Comparison of ENCODE assay signal across 27 cellular contexts in genomic region chr13:54875111-54875510, GRCh38.
DNase-seq lines count a peak whose midpoint lies in the region; ATAC-seq, FAIRE-seq and TF ChIP-seq lines count a peak whose summit lies in the region.
"Had no signal": no experiment of that assay in that cellular context is flagged by ENCODE, and none has a peak within 500 bp of the region (broad histone marks: within the 10 kb centered on the region; RNA-seq: fewer than 3 reads in every experiment).

No MANE protein-coding gene starts in this region.

- no peak overlapping the region for H2BK12ac ChIP-seq in H1 (ENCODE audit: low read depth, low read length)

- no peak for ATAC-seq in GM18520 (IDR thresholded peaks at IDR 0.05; ENCODE audit: unreplicated experiment)
- no peak for ATAC-seq in stimulated activated naive CD8-positive, alpha-beta T cell treated with anti-CD3 and anti-CD28 coated beads, Interleukin-15, amount 100 ng/mL, for 72 hours
- ATAC-seq: A549, HCT116 had no signal

- POLR2A ChIA-PET in H1 (lab: Charles Lee; ENCODE audit: partially characterized antibody) = no interaction called here

- H4K20me1 ChIP-seq in H1 (replicated peaks in 1 of 2; ENCODE audit: control insufficient read depth in 1 of 2, insufficient read depth in 2 of 2, low read length in 2 of 2) = no peaks in the 10 kb centered on the region
- H4K20me1 ChIP-seq: BLaER1 treated with 17β-estradiol and CSF1 and Interleukin-3, amounts not matched to agents 10 nM and 100 nM had no signal

- no peak overlapping the region for H3K4me3 ChIP-seq in H7 (ENCODE audit: insufficient read depth, low read depth, low read length)
- H3K4me3 ChIP-seq in HUES64 (ENCODE audit: low read length) = no peak overlapping the region
- no peak overlapping the region for H3K4me3 ChIP-seq in H1 (ENCODE audit: extremely low read depth in 1 of 4, insufficient read depth in 2 of 4, low read depth in 3 of 4, low read length in 4 of 4)
- H3K4me3 ChIP-seq in iPS-20b (ENCODE audit: low read length) = no peak overlapping the region
- H3K4me3 ChIP-seq: A549; BLaER1 treated with 17β-estradiol and CSF1 and Interleukin-3, amounts not matched to agents 10 nM and 100 nM; GM23248 had no signal

- H3K23ac ChIP-seq in H1 (ENCODE audit: insufficient read length) = no peak overlapping the region

- H2BK20ac ChIP-seq in H1 (ENCODE audit: low read length) = no peak overlapping the region; the same call in 1 of the 2 replicates

- H3K23me2 ChIP-seq in H1 (ENCODE audit: low read depth, low read length) = no peaks in the 10 kb centered on the region

- CTCF ChIA-PET in H1 (lab: Charles Lee; ENCODE audit: partially characterized antibody) = interaction anchor here (0.9 kb wide), 1 partner anchor 370 kb away, joined by 4 read pairs; no protein-coding TSS in a partner anchor

- no peak overlapping the region for H3K4ac ChIP-seq in H1 (replicated peaks; ENCODE audit: insufficient read length, low read depth, low read length)

- no peak overlapping the region for H2AFZ ChIP-seq in H1 (ENCODE audit: low read length)
- H2AFZ ChIP-seq: GM23248 had no signal

- TF ChIP-seq CTCF in H1 (IDR thresholded peaks at IDR 0.05; ENCODE audit: control extremely low read depth in 1 of 3, insufficient read depth in 1 of 3, low read depth in 1 of 3, low read length in 3 of 3) = no peak

- no peaks in the 10 kb centered on the region for H3K36me3 ChIP-seq in H7 (replicated peaks; ENCODE audit: control insufficient read depth, insufficient read depth, low read length)
- H3K36me3 ChIP-seq in HUES64 (ENCODE audit: insufficient read depth, low read length) = no peaks in the 10 kb centered on the region
- H3K36me3 ChIP-seq in H1 (ENCODE audit: control insufficient read depth in 2 of 4, insufficient read depth in 4 of 4, low read length in 3 of 4) = no peaks in the 10 kb centered on the region
- H3K36me3 ChIP-seq in iPS-20b (ENCODE audit: insufficient read depth, low read depth, low read length) = no peaks in the 10 kb centered on the region
- H3K36me3 ChIP-seq: BE2C; BLaER1 treated with 17β-estradiol and CSF1 and Interleukin-3, amounts not matched to agents 10 nM and 100 nM had no signal

- DNase-seq in H7 = peak; percentile 24
- DNase-seq in H1 (ENCODE audit: low read depth in 1 of 2, low spot score in 2 of 2) = no peak
- DNase-seq in stimulated activated naive CD8-positive, alpha-beta T cell treated with anti-CD3 and anti-CD28 coated beads, Interleukin-15, amount 100 ng/mL, for 72 hours = no peak
- DNase-seq in DMS153 (lab: John Stamatoyannopoulos, UW) = no peak
- DNase-seq in NCI-H146 treated with DMSO at 0.1 percent for 48 hours (lab: John Stamatoyannopoulos, UW; ENCODE audit: unreplicated experiment) = no peak
- DNase-seq: 8988T; ACHN; AML-193; BE2C; CD4-positive, alpha-beta T cell; CD8-positive, alpha-beta memory T cell; DMS 273 treated with DMSO at 0.1 percent for 48 hours; DMS53; DMS79 treated with DMSO at 0.1 percent for 48 hours; GF-D8; GM23248 had no signal

- no peaks in the 10 kb centered on the region for H3K79me1 ChIP-seq in H1 (ENCODE audit: low read depth, low read length)

- H3K79me2 ChIP-seq in H1 (ENCODE audit: control insufficient read depth in 1 of 2, insufficient read depth in 2 of 2, low read length in 2 of 2) = no peaks in the 10 kb centered on the region

- no peak overlapping the region for H3K56ac ChIP-seq in H1 (replicated peaks; ENCODE audit: insufficient read length, low read depth, low read length)

- no peak for FAIRE-seq in H1 (lab: Jason Lieb, UNC)
- FAIRE-seq: A549, D721Med, GM12892, GM19239, H54 had no signal

- no peaks in the 10 kb centered on the region for H3K27me3 ChIP-seq in H7 (ENCODE audit: control insufficient read depth, insufficient read depth, low read length)
- no peaks in the 10 kb centered on the region for H3K27me3 ChIP-seq in HUES64 (ENCODE audit: insufficient read depth, low read length)
- no peaks in the 10 kb centered on the region for H3K27me3 ChIP-seq in H1 (replicated peaks in 1 of 4; ENCODE audit: control insufficient read depth in 3 of 4, extremely low read depth in 1 of 4, insufficient read depth in 3 of 4, low read length in 3 of 4)
- H3K27me3 ChIP-seq in iPS-20b (ENCODE audit: insufficient read depth, low read length) = no peaks in the 10 kb centered on the region
- H3K27me3 ChIP-seq: BE2C; BLaER1 treated with 17β-estradiol and CSF1 and Interleukin-3, amounts not matched to agents 10 nM and 100 nM had no signal

- peak overlapping the region in 1 of 2 experiments; percentile 13; a peak in 1 of 4 replicates for H3K4me2 ChIP-seq in H1 (ENCODE audit: insufficient read depth in 1 of 2, low read depth in 2 of 2, low read length in 2 of 2)
- H3K4me2 ChIP-seq: A549; BLaER1 treated with 17β-estradiol and CSF1 and Interleukin-3, amounts not matched to agents 10 nM and 100 nM had no signal

- H3K4me1 Mint-ChIP-seq in stimulated activated naive CD8-positive, alpha-beta T cell treated with anti-CD3 and anti-CD28 coated beads, Interleukin-15, amount 100 ng/mL, for 72 hours = no peaks in the 10 kb centered on the region
- H3K4me1 Mint-ChIP-seq: CD14-positive monocyte; CD8-positive, alpha-beta memory T cell had no signal

- H3K18ac ChIP-seq in H1 (ENCODE audit: extremely low read depth, low read length) = no peak overlapping the region

- H3K9me3 Mint-ChIP-seq in stimulated activated naive CD8-positive, alpha-beta T cell treated with anti-CD3 and anti-CD28 coated beads, Interleukin-15, amount 100 ng/mL, for 72 hours = peaks cover 0 to 3% of the 10 kb centered on the region in 2 donors

- no peak overlapping the region for H3K9ac ChIP-seq in HUES64 (ENCODE audit: low read depth, low read length)
- H3K9ac ChIP-seq in H1 (replicated peaks in 1 of 4; ENCODE audit: extremely low read depth in 1 of 4, low read depth in 3 of 4, low read length in 3 of 4) = no peak overlapping the region
- no peak overlapping the region for H3K9ac ChIP-seq in iPS-20b (ENCODE audit: low read depth, low read length)
- H3K9ac ChIP-seq: BLaER1 treated with 17β-estradiol and CSF1 and Interleukin-3, amounts not matched to agents 10 nM and 100 nM; GM23248 had no signal

- TF ChIP-seq RAD21 in H1 (IDR thresholded peaks at IDR 0.05 in 1 of 2, conservative IDR thresholded peaks at IDR 0.05 in 1 of 2; ENCODE audit: low read depth in 2 of 2, low read length in 2 of 2) = no peak

- peaks cover 19% of the 10 kb centered on the region for H3K4me1 ChIP-seq in HUES64 (ENCODE audit: insufficient read depth, low read length)
- peaks cover 0 to 6% (median 2%) of the 10 kb centered on the region in 4 experiments; a peak in 2 of 7 replicates for H3K4me1 ChIP-seq in H1 (replicated peaks in 1 of 4; ENCODE audit: control insufficient read depth in 3 of 4, insufficient read depth in 4 of 4, low read length in 3 of 4)
- H3K4me1 ChIP-seq in iPS-20b (ENCODE audit: insufficient read depth, low read length) = peaks cover 11% of the 10 kb centered on the region
- H3K4me1 ChIP-seq: A549; BE2C; BLaER1 treated with 17β-estradiol and CSF1 and Interleukin-3, amounts not matched to agents 10 nM and 100 nM had no signal

- no peak for TF ChIP-seq POLR2A in H1 (IDR thresholded peaks at IDR 0.05; ENCODE audit: control extremely low read depth in 1 of 2, low read depth in 2 of 2, low read length in 2 of 2)

- H4K91ac ChIP-seq in H1 (replicated peaks; ENCODE audit: insufficient read length, low read length) = no peak overlapping the region

- no peak overlapping the region for H4K8ac ChIP-seq in H1 (ENCODE audit: extremely low read depth, insufficient read depth, low read length)

- H3K14ac ChIP-seq in H1 (ENCODE audit: insufficient read length) = no peak overlapping the region

- H4K5ac ChIP-seq in H1 (ENCODE audit: insufficient read length, low read depth, low read length) = no peak overlapping the region

- WGBS in HUES64 = 85% methylated on average over 3 of the region's 3 CpGs
- 83% methylated on average over 3 of the region's 3 CpGs; no CpG with 5 or more reads in 1 of the 2 experiments for WGBS in H1 (ENCODE audit: extremely low coverage in 1 of 2, insufficient coverage in 1 of 2, insufficient read length in 1 of 2, insufficient replicate concordance in 2 of 2, low coverage in 1 of 2, low lambda C conversion rate in 2 of 2, missing lambda C conversion rate in 1 of 2), 2 experiments

- no peak overlapping the region for H2AK5ac ChIP-seq in H1 (ENCODE audit: low read depth, low read length)

- H2BK5ac ChIP-seq in H1 (ENCODE audit: low read depth, low read length) = no peak overlapping the region

- no peaks in the 10 kb centered on the region for H3K27me3 Mint-ChIP-seq in stimulated activated naive CD8-positive, alpha-beta T cell treated with anti-CD3 and anti-CD28 coated beads, Interleukin-15, amount 100 ng/mL, for 72 hours
- H3K27me3 Mint-ChIP-seq: CD4-positive, alpha-beta T cell; CD8-positive, alpha-beta memory T cell had no signal

- H2BK15ac ChIP-seq in H1 (ENCODE audit: low read length) = no peak overlapping the region

- no peak overlapping the region for H3K27ac Mint-ChIP-seq in stimulated activated naive CD8-positive, alpha-beta T cell treated with anti-CD3 and anti-CD28 coated beads, Interleukin-15, amount 100 ng/mL, for 72 hours
- H3K27ac Mint-ChIP-seq: CD14-positive monocyte; CD4-positive, alpha-beta T cell; CD8-positive, alpha-beta memory T cell had no signal

- H3K9me3 ChIP-seq in HUES64 (ENCODE audit: insufficient read depth, low read depth, low read length) (no peaks in the 10 kb centered on the region), H1 (ENCODE audit: insufficient read depth in 2 of 2, low read depth in 1 of 2, low read length in 1 of 2) (no peaks in the 10 kb centered on the region; a peak in 2 of 4 replicates), iPS-20b (ENCODE audit: insufficient read depth, low read depth, low read length) (no peaks in the 10 kb centered on the region)
- H3K9me3 ChIP-seq: A549; BE2C; BLaER1 treated with 17β-estradiol and CSF1 and Interleukin-3, amounts not matched to agents 10 nM and 100 nM had no signal

- H3K27ac ChIP-seq in HUES64 (ENCODE audit: low read depth, low read length) (peak overlapping the region; percentile 48; the same call in 1 of the 2 replicates), H1 (ENCODE audit: low read depth, low read length) (no peak overlapping the region), iPS-20b (ENCODE audit: low read length) (peak overlapping the region; percentile 27)
- H3K27ac ChIP-seq: A549; BLaER1 treated with 17β-estradiol and CSF1 and Interleukin-3, amounts not matched to agents 10 nM and 100 nM; GM23248 had no signal

- no peak overlapping the region for H3K4me3 Mint-ChIP-seq in stimulated activated naive CD8-positive, alpha-beta T cell treated with anti-CD3 and anti-CD28 coated beads, Interleukin-15, amount 100 ng/mL, for 72 hours
- H3K4me3 Mint-ChIP-seq: CD14-positive monocyte; CD4-positive, alpha-beta T cell; CD8-positive, alpha-beta memory T cell had no signal

- H2BK120ac ChIP-seq in H1 (replicated peaks; ENCODE audit: low read depth, low read length) = no peak overlapping the region

- no peak for TF ChIP-seq EP300 in H1 (IDR thresholded peaks at IDR 0.05; ENCODE audit: borderline replicate concordance in 1 of 2, low read depth in 2 of 2, low read length in 2 of 2)

TF ChIP-seq in H1, 55 proteins besides CTCF, POLR2A, EP300 and RAD21 (continues in another document):
- TF ChIP-seq, protein P1, sequence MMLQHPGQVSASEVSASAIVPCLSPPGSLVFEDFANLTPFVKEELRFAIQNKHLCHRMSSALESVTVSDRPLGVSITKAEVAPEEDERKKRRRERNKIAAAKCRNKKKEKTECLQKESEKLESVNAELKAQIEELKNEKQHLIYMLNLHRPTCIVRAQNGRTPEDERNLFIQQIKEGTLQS (IDR thresholded peaks at IDR 0.05; ENCODE audit: insufficient read depth, low read depth, low read length) = no peak
